In genomic region chr10:77501846-77502251, GRCh38 we compare ENCODE assay signal across 10 cellular contexts.
DNase-seq lines count a peak whose midpoint lies in the region; ATAC-seq lines count a peak whose summit lies in the region.
"Had no signal": no experiment of that assay in that cellular context is flagged by ENCODE, and none has a peak within 500 bp of the region (broad histone marks: within the 10 kb centered on the region; RNA-seq: fewer than 3 reads in every experiment).

No MANE protein-coding gene starts in this region.

- no peak overlapping the region for H3K9ac ChIP-seq in BLaER1 treated with 17β-estradiol and CSF1 and Interleukin-3, amounts not matched to agents 10 nM and 100 nM

- peak overlapping the region in 7 of 11 experiments; percentile 5 to 42 (median 30); a peak in 9 of 22 replicates for H3K4me2 ChIP-seq in BLaER1 treated with 17β-estradiol and CSF1 and Interleukin-3, amounts not matched to agents 10 nM and 100 nM

- ATAC-seq in GM21360 (IDR thresholded peaks at IDR 0.05; ENCODE audit: unreplicated experiment) (no peak), HG03432 (IDR thresholded peaks at IDR 0.05; ENCODE audit: unreplicated experiment) (no peak)

- H3K9me3 ChIP-seq in BLaER1 treated with 17β-estradiol and CSF1 and Interleukin-3, amounts not matched to agents 10 nM and 100 nM (replicated peaks in 1 of 11), result no peaks in the 10 kb centered on the region; a peak in 1 of 22 replicates

- H3K27ac ChIP-seq in BLaER1 treated with 17β-estradiol and CSF1 and Interleukin-3, amounts not matched to agents 10 nM and 100 nM, result no peak overlapping the region

- H3K4me3 ChIP-seq in BLaER1 treated with 17β-estradiol and CSF1 and Interleukin-3, amounts not matched to agents 10 nM and 100 nM, result no peak overlapping the region

- no peaks in the 10 kb centered on the region for H3K36me3 ChIP-seq in BLaER1 treated with 17β-estradiol and CSF1 and Interleukin-3, amounts not matched to agents 10 nM and 100 nM

- DNase-seq in M059J (ENCODE audit: low read depth) (peak; percentile 77), dedifferentiated amniotic fluid mesenchymal stem cell (ENCODE audit: extremely low spot score) (peak; percentile 58), putamen (ENCODE audit: low spot score) (peak; percentile 56), GDM1 (lab: John Stamatoyannopoulos, UW) (no peak), AG08396 (ENCODE audit: low spot score) (no peak)
- DNase-seq: activated CD4-positive, alpha-beta T cell treated with anti-CD3 and anti-CD28 coated beads, Interleukin-2, amount 50 U/mL, for 4 hours; stimulated activated CD8-positive, alpha-beta memory T cell treated with anti-CD3 and anti-CD28 coated beads, Interleukin-4, amount 100 ng/mL, for 48 hours had no signal

- peaks cover 20 to 55% (median 33%) of the 10 kb centered on the region in 10 experiments; a peak in 19 of 20 replicates for H3K4me1 ChIP-seq in BLaER1 treated with 17β-estradiol and CSF1 and Interleukin-3, amounts not matched to agents 10 nM and 100 nM

- H4K20me1 ChIP-seq in BLaER1 treated with 17β-estradiol and CSF1 and Interleukin-3, amounts not matched to agents 10 nM and 100 nM, result peaks cover 0 to 27% (median 0%) of the 10 kb centered on the region in 11 experiments; a peak in 1 of 22 replicates

- H3K27me3 ChIP-seq in BLaER1 treated with 17β-estradiol and CSF1 and Interleukin-3, amounts not matched to agents 10 nM and 100 nM, result no peaks in the 10 kb centered on the region

Comparison
In these comparisons a context has a peak if more than half of its experiments do, and no peak if none do; other contexts are left out.
1. DNase-seq: peak in M059J (single experiment), dedifferentiated amniotic fluid mesenchymal stem cell (single experiment) and putamen (single experiment); none in GDM1 (single experiment) and AG08396 (single experiment).